ENCODE assay signal across 10 cellular contexts in genomic region chr10:47152861-47153349, GRCh38.
DNase-seq lines count a peak whose midpoint lies in the region; ATAC-seq and TF ChIP-seq lines count a peak whose summit lies in the region.
"Had no signal": no experiment of that assay in that cellular context is flagged by ENCODE, and none has a peak within 500 bp of the region (broad histone marks: within the 10 kb centered on the region; RNA-seq: fewer than 3 reads in every experiment).

No MANE protein-coding gene starts in this region.

- H3K27ac Mint-ChIP-seq in MCF 10A (ENCODE audit: low read depth, unreplicated experiment) = no peak overlapping the region

- no peaks in the 10 kb centered on the region for H4K20me1 ChIP-seq in osteoblast (ENCODE audit: insufficient read depth, low read length)

- H3K9me3 Mint-ChIP-seq in MCF 10A (ENCODE audit: unreplicated experiment) = peaks cover 34% of the 10 kb centered on the region

- no peaks in the 10 kb centered on the region for H3K4me1 ChIP-seq in osteoblast (ENCODE audit: insufficient read depth, low read length)
- H3K4me1 ChIP-seq: right atrium auricular region, thyroid gland had no signal

- H3K36me3 Mint-ChIP-seq in MCF 10A (ENCODE audit: insufficient read depth, unreplicated experiment) = peaks cover 7% of the 10 kb centered on the region

- H3K4me2 ChIP-seq in osteoblast (ENCODE audit: insufficient read depth, low read length) = no peak overlapping the region

- H2AFZ ChIP-seq in osteoblast (ENCODE audit: low read length) = no peak overlapping the region

- POLR2A ChIA-PET in MCF 10A (lab: Yijun Ruan, JAX) = interaction anchor here (0.7 kb wide), 1 partner anchor 10 kb away, joined by 3 read pairs; no protein-coding TSS in a partner anchor

- ATAC-seq in HG02885 (IDR thresholded peaks at IDR 0.05; ENCODE audit: poor library complexity, unreplicated experiment) = no peak
- no peak for ATAC-seq in GM19397 (IDR thresholded peaks at IDR 0.05; ENCODE audit: unreplicated experiment)

- CTCF ChIA-PET in MCF 10A (lab: Yijun Ruan, JAX) = interaction anchor here (0.7 to 1.2 kb wide), 4 partner anchors 9 to 67 kb away, joined by 3 to 4 read pairs (median 3); no protein-coding TSS in a partner anchor

- no peaks in the 10 kb centered on the region for H3K79me2 ChIP-seq in osteoblast (ENCODE audit: insufficient read depth, low read length)

- peaks cover 7% of the 10 kb centered on the region for H3K4me1 Mint-ChIP-seq in MCF 10A (ENCODE audit: insufficient read depth, unreplicated experiment)

- peak; percentile 28 for TF ChIP-seq CTCF in GM06990 (IDR thresholded peaks at IDR 0.05; ENCODE audit: insufficient read depth, low read length, poor library complexity, severe bottlenecking)
- TF ChIP-seq CTCF in MCF 10A (IDR thresholded peaks at IDR 0.05; ENCODE audit: unreplicated experiment) = peak; percentile 33
- TF ChIP-seq CTCF in osteoblast (IDR thresholded peaks at IDR 0.05; ENCODE audit: extremely low read depth, low read depth, low read length) = peak; percentile 51

- no peaks in the 10 kb centered on the region for H3K27me3 ChIP-seq in GM06990 (replicated peaks; ENCODE audit: control insufficient read depth, insufficient read depth, low read length)
- no peaks in the 10 kb centered on the region for H3K27me3 ChIP-seq in osteoblast (ENCODE audit: insufficient read depth, low read length)
- H3K27me3 ChIP-seq: right atrium auricular region, thyroid gland had no signal

- intact Hi-C loops in MCF 10A (cut with micrococcal nuclease) = no loop called here

- H3K4me3 ChIP-seq in GM06990 (replicated peaks; ENCODE audit: low read depth, low read length) = no peak overlapping the region
- no peak overlapping the region for H3K4me3 ChIP-seq in osteoblast (ENCODE audit: insufficient read depth, low read length)
- H3K4me3 ChIP-seq: right atrium auricular region, thyroid gland had no signal

- no peak for DNase-seq in GM06990 (ENCODE audit: extremely low read depth, insufficient read length)
- DNase-seq in LoVo (ENCODE audit: low spot score) = peak; percentile 60
- peak; percentile 83 for DNase-seq in MCF 10A (ENCODE audit: unreplicated experiment)
- DNase-seq in osteoblast (ENCODE audit: insufficient read length, low spot score, missing footprints) = no peak
- DNase-seq in NCI-H345 treated with DMSO at 0.1 percent for 48 hours (lab: John Stamatoyannopoulos, UW; ENCODE audit: unreplicated experiment) = no peak
- DNase-seq in nucleus accumbens (lab: John Stamatoyannopoulos, UW) = no peak
- DNase-seq: thyroid gland had no signal

- no peak overlapping the region for H3K4me3 Mint-ChIP-seq in MCF 10A (ENCODE audit: unreplicated experiment)

- H3K27ac ChIP-seq in osteoblast (ENCODE audit: low read depth, low read length) = no peak overlapping the region
- H3K27ac ChIP-seq: right atrium auricular region, thyroid gland had no signal

- H3K27me3 Mint-ChIP-seq in MCF 10A (ENCODE audit: insufficient read depth, unreplicated experiment) = peaks cover 15% of the 10 kb centered on the region

- BruUV-seq in MCF 10A (replicated peaks; lab: Mats Ljungman, UMichigan) = no TSS peak

- no peaks in the 10 kb centered on the region for H3K36me3 ChIP-seq in GM06990 (ENCODE audit: control insufficient read depth, insufficient read depth, low read length)
- no peaks in the 10 kb centered on the region for H3K36me3 ChIP-seq in osteoblast (ENCODE audit: insufficient read depth, low read length)
- H3K36me3 ChIP-seq: right atrium auricular region, thyroid gland had no signal

- H3K9me3 ChIP-seq in osteoblast (ENCODE audit: low read depth, low read length) = peaks cover 2% of the 10 kb centered on the region
- H3K9me3 ChIP-seq: thyroid gland had no signal

Comparison
In these comparisons a context has a peak if more than half of its experiments do, and no peak if none do; other contexts are left out.
1. DNase-seq: peak in LoVo (single experiment) and MCF 10A (single experiment); none in GM06990 (single experiment), osteoblast (single experiment), NCI-H345 treated with DMSO at 0.1 percent for 48 hours (single experiment) and nucleus accumbens (0 of 56).
2. Peak in every context shown above with its lines, with median percentiles within 50 percentile points of each other: CTCF ChIP-seq.